ENCODE assay signal across 25 cellular contexts in the genomic region with DNA sequence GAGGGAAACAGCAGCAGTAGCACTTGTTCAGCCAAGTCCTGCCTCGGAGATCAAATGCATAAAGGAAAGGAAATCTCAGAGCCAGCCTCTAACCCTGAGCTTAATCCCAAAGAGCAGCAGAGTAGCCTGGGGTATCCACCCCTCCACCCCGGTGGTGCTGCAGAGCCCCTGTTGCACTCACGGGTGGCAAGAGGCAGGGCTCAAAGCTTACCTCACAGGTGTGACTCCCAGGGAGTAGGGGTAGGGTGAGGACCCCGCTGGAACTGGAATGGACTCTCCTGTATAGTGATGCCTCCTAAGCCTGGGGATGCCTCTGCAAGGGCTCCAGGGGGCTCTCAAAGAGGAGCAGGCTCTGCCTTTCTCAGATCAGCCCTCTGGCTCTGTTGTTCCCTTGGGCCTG.
A peak's percentile ranks its signal among the peaks of the same experiment; 100 is the strongest.
DNase-seq lines count a peak whose midpoint lies in the region; ATAC-seq, FAIRE-seq and TF ChIP-seq lines count a peak whose summit lies in the region.
"Had no signal": no experiment of that assay in that cellular context is flagged by ENCODE, and none has a peak within 500 bp of the region (broad histone marks: within the 10 kb centered on the region; RNA-seq: fewer than 3 reads in every experiment).

No MANE protein-coding gene starts in this region.

- no peak overlapping the region for H3K14ac ChIP-seq in H1 (ENCODE audit: insufficient read length)

- H2AFZ ChIP-seq in H1 (ENCODE audit: low read length): no peak overlapping the region

- no peaks in the 10 kb centered on the region for H3K23me2 ChIP-seq in H1 (ENCODE audit: low read depth, low read length)

- POLR2A ChIA-PET in H1 (lab: Charles Lee; ENCODE audit: partially characterized antibody): no interaction called here
- POLR2A ChIA-PET in CD8-positive, alpha-beta T cell (lab: Charles Lee): no interaction called here

- no peak overlapping the region for H2BK12ac ChIP-seq in H1 (ENCODE audit: low read depth, low read length)

- no peak overlapping the region for H3K4me3 Mint-ChIP-seq in CD8-positive, alpha-beta T cell
- H3K4me3 Mint-ChIP-seq: activated naive CD8-positive, alpha-beta T cell treated with anti-CD3 and anti-CD28 coated beads, Interleukin-2, amount 50 U/mL, for 24 hours; H9; memory B cell had no signal

- no peak for DNase-seq in left ventricle myocardium inferior
- no peak for DNase-seq in Right ventricle myocardium superior
- no peak for DNase-seq in H1 (ENCODE audit: low read depth in 1 of 2, low spot score in 2 of 2)
- DNase-seq in posterior vena cava (ENCODE audit: low spot score): peak; percentile 70
- DNase-seq in CD8-positive, alpha-beta T cell: no peak
- DNase-seq in NCI-H2196 treated with DMSO at 0.1 percent for 48 hours (lab: John Stamatoyannopoulos, UW; ENCODE audit: unreplicated experiment): no peak
- no peak for DNase-seq in HUDEP-2 (lab: John Stamatoyannopoulos, UW; ENCODE audit: unreplicated experiment in 76 of 76)
- no peak for DNase-seq in NCI-H1417 treated with DMSO at 0.1 percent for 48 hours (lab: John Stamatoyannopoulos, UW)
- DNase-seq: activated CD4-positive, alpha-beta T cell treated with anti-CD3 and anti-CD28 coated beads, Interleukin-2, amount 50 U/mL, for 4 hours; activated naive CD4-positive, alpha-beta T cell; activated naive CD8-positive, alpha-beta T cell treated with anti-CD3 and anti-CD28 coated beads, Interleukin-2, amount 50 U/mL, for 24 hours; dermis blood vessel endothelial cell; gastrocnemius medialis; H9; hypothalamus; KBM-7; NCI-H1092 treated with DMSO at 0.1 percent for 48 hours; NCI-H187; NCI-H526; NK-92 treated with Interleukin-12 subunit alpha and Interleukin-12 subunit beta, amount 100 ng/mL, for 24 hours; stimulated activated CD4-positive, alpha-beta T cell treated with anti-CD3 and anti-CD28 coated beads, Interleukin-4, amount 100 ng/mL, for 24 hours; T-helper 2 cell had no signal

- FAIRE-seq in H1 (lab: Jason Lieb, UNC): no peak
- FAIRE-seq: A549, GM12892 had no signal

- WGBS in H1 (ENCODE audit: extremely low coverage in 1 of 2, insufficient coverage in 1 of 2, insufficient read length in 1 of 2, insufficient replicate concordance in 2 of 2, low coverage in 1 of 2, low lambda C conversion rate in 2 of 2, missing lambda C conversion rate in 1 of 2), 2 experiments: 88% methylated on average over 4 of the region's 4 CpGs; no CpG with 5 or more reads in 1 of the 2 experiments

- no peak overlapping the region for H2AK5ac ChIP-seq in H1 (ENCODE audit: low read depth, low read length)

- no peaks in the 10 kb centered on the region for H3K27me3 Mint-ChIP-seq in CD8-positive, alpha-beta T cell (ENCODE audit: low read depth)
- H3K27me3 Mint-ChIP-seq: activated naive CD8-positive, alpha-beta T cell treated with anti-CD3 and anti-CD28 coated beads, Interleukin-2, amount 50 U/mL, for 24 hours had no signal

- no peak overlapping the region for H2BK20ac ChIP-seq in H1 (ENCODE audit: low read length)

- no peak overlapping the region for H3K18ac ChIP-seq in H1 (ENCODE audit: extremely low read depth, low read length)

- 0 out of 2 replicates have a peak overlapping the region, but pooled peaks have one; percentile 14 for H2BK15ac ChIP-seq in H1 (ENCODE audit: low read length)

- no peak for TF ChIP-seq EP300 in H1 (IDR thresholded peaks at IDR 0.05; ENCODE audit: borderline replicate concordance in 1 of 2, low read depth in 2 of 2, low read length in 2 of 2)

- TF ChIP-seq POLR2A in H1 (IDR thresholded peaks at IDR 0.05; ENCODE audit: control extremely low read depth in 1 of 2, low read depth in 2 of 2, low read length in 2 of 2): no peak

- H3K79me2 ChIP-seq in H1 (ENCODE audit: control insufficient read depth in 1 of 2, insufficient read depth in 2 of 2, low read length in 2 of 2): no peaks in the 10 kb centered on the region

- no peak overlapping the region for H2BK5ac ChIP-seq in H1 (ENCODE audit: low read depth, low read length)

- no peaks in the 10 kb centered on the region for H3K36me3 Mint-ChIP-seq in CD8-positive, alpha-beta T cell
- H3K36me3 Mint-ChIP-seq: memory B cell had no signal

- H3K23ac ChIP-seq in H1 (ENCODE audit: insufficient read length): no peak overlapping the region

- H3K9ac ChIP-seq in H1 (replicated peaks in 1 of 4; ENCODE audit: extremely low read depth in 1 of 4, low read depth in 3 of 4, low read length in 3 of 4): no peak overlapping the region

- H3K4me2 ChIP-seq in H1 (ENCODE audit: insufficient read depth in 1 of 2, low read depth in 2 of 2, low read length in 2 of 2): no peak overlapping the region
- H3K4me2 ChIP-seq: A549 had no signal

- H4K91ac ChIP-seq in H1 (replicated peaks; ENCODE audit: insufficient read length, low read length): no peak overlapping the region

- TF ChIP-seq CTCF in left ventricle myocardium inferior (IDR thresholded peaks at IDR 0.05; ENCODE audit: borderline replicate concordance): no peak
- no peak for TF ChIP-seq CTCF in H1 (IDR thresholded peaks at IDR 0.05; ENCODE audit: control extremely low read depth in 1 of 3, insufficient read depth in 1 of 3, low read depth in 1 of 3, low read length in 3 of 3)
- TF ChIP-seq CTCF in CD8-positive, alpha-beta T cell (IDR thresholded peaks at IDR 0.05): no peak

- intact Hi-C loops in left ventricle myocardium inferior (cut with micrococcal nuclease): no loop called here
- intact Hi-C loops in Right ventricle myocardium superior (cut with DNase I): no loop called here
- intact Hi-C loops in posterior vena cava (cut with DNase I): loop anchor here in 1 of 2 donors (10.0 kb wide), 1 partner anchor 199 kb away; no protein-coding TSS in a partner anchor
- intact Hi-C loops in CD8-positive, alpha-beta T cell (cut with DNase I, micrococcal nuclease): no loop called here

- TF ChIP-seq RAD21 in H1 (IDR thresholded peaks at IDR 0.05 in 1 of 2, conservative IDR thresholded peaks at IDR 0.05 in 1 of 2; ENCODE audit: low read depth in 2 of 2, low read length in 2 of 2): no peak

- H4K5ac ChIP-seq in H1 (ENCODE audit: insufficient read length, low read depth, low read length): no peak overlapping the region

- H3K79me1 ChIP-seq in H1 (ENCODE audit: low read depth, low read length): no peaks in the 10 kb centered on the region

- H3K4me1 ChIP-seq in left ventricle myocardium inferior (peaks cover 100% of the 10 kb centered on the region), H1 (replicated peaks in 1 of 4; ENCODE audit: control insufficient read depth in 3 of 4, insufficient read depth in 4 of 4, low read length in 3 of 4) (peaks cover 0 to 12% (median 3%) of the 10 kb centered on the region in 4 experiments; a peak in 6 of 7 replicates)
- H3K4me1 ChIP-seq in CD8-positive, alpha-beta T cell (ENCODE audit: insufficient read depth, low read length): peaks cover 10% of the 10 kb centered on the region
- H3K4me1 ChIP-seq: A549, gastrocnemius medialis had no signal

- CTCF ChIA-PET in H1 (lab: Charles Lee; ENCODE audit: partially characterized antibody): interaction anchor here (1.5 to 2.2 kb wide), 2 partner anchors 19 to 21 kb away, joined by 3 to 5 read pairs; no protein-coding TSS in a partner anchor
- CTCF ChIA-PET in CD8-positive, alpha-beta T cell (lab: Charles Lee): no interaction called here

- H3K4me3 ChIP-seq in left ventricle myocardium inferior: no peak overlapping the region
- no peak overlapping the region for H3K4me3 ChIP-seq in H1 (ENCODE audit: extremely low read depth in 1 of 4, insufficient read depth in 2 of 4, low read depth in 3 of 4, low read length in 4 of 4)
- H3K4me3 ChIP-seq in CD8-positive, alpha-beta T cell (ENCODE audit: low read depth, low read length): no peak overlapping the region
- H3K4me3 ChIP-seq: A549, gastrocnemius medialis had no signal

- H4K8ac ChIP-seq in H1 (ENCODE audit: extremely low read depth, insufficient read depth, low read length): no peak overlapping the region

- no peak for ATAC-seq in Right ventricle myocardium superior (ENCODE audit: poor library complexity)
- no peak for ATAC-seq in CD8-positive, alpha-beta T cell
- ATAC-seq: activated naive CD8-positive, alpha-beta T cell treated with anti-CD3 and anti-CD28 coated beads, Interleukin-2, amount 50 U/mL, for 24 hours; gastrocnemius medialis had no signal

- peaks cover 10% of the 10 kb centered on the region for H3K4me1 Mint-ChIP-seq in CD8-positive, alpha-beta T cell (ENCODE audit: low read depth)

- no peaks in the 10 kb centered on the region for H3K9me3 Mint-ChIP-seq in CD8-positive, alpha-beta T cell
- H3K9me3 Mint-ChIP-seq: activated naive CD8-positive, alpha-beta T cell treated with anti-CD3 and anti-CD28 coated beads, Interleukin-2, amount 50 U/mL, for 24 hours; H9; memory B cell had no signal

- H3K9me3 ChIP-seq in left ventricle myocardium inferior (replicated peaks): no peaks in the 10 kb centered on the region
- no peaks in the 10 kb centered on the region for H3K9me3 ChIP-seq in H1 (ENCODE audit: insufficient read depth in 2 of 2, low read depth in 1 of 2, low read length in 1 of 2)
- H3K9me3 ChIP-seq in CD8-positive, alpha-beta T cell (ENCODE audit: low read length): no peaks in the 10 kb centered on the region
- H3K9me3 ChIP-seq: A549, gastrocnemius medialis had no signal

- H3K36me3 ChIP-seq in left ventricle myocardium inferior (no peaks in the 10 kb centered on the region), H1 (ENCODE audit: control insufficient read depth in 2 of 4, insufficient read depth in 4 of 4, low read length in 3 of 4) (no peaks in the 10 kb centered on the region)
- H3K36me3 ChIP-seq in CD8-positive, alpha-beta T cell (ENCODE audit: insufficient read depth, low read length): no peaks in the 10 kb centered on the region
- H3K36me3 ChIP-seq: gastrocnemius medialis had no signal

- H3K4ac ChIP-seq in H1 (replicated peaks; ENCODE audit: insufficient read length, low read depth, low read length): no peak overlapping the region

- H3K27ac ChIP-seq in left ventricle myocardium inferior (replicated peaks) (peak overlapping the region; percentile 68), H1 (ENCODE audit: low read depth, low read length) (no peak overlapping the region)
- H3K27ac ChIP-seq in CD8-positive, alpha-beta T cell (ENCODE audit: low read depth, low read length): no peak overlapping the region
- H3K27ac ChIP-seq: A549 had no signal

- no peak overlapping the region for H3K56ac ChIP-seq in H1 (replicated peaks; ENCODE audit: insufficient read length, low read depth, low read length)

- H4K20me1 ChIP-seq in H1 (replicated peaks in 1 of 2; ENCODE audit: control insufficient read depth in 1 of 2, insufficient read depth in 2 of 2, low read length in 2 of 2): no peaks in the 10 kb centered on the region

- no peak overlapping the region for H3K27ac Mint-ChIP-seq in CD8-positive, alpha-beta T cell
- H3K27ac Mint-ChIP-seq: activated naive CD8-positive, alpha-beta T cell treated with anti-CD3 and anti-CD28 coated beads, Interleukin-2, amount 50 U/mL, for 24 hours; H9; memory B cell had no signal

- no peak overlapping the region for H2BK120ac ChIP-seq in H1 (replicated peaks; ENCODE audit: low read depth, low read length)

- H3K27me3 ChIP-seq in left ventricle myocardium inferior (ENCODE audit: low read depth) (no peaks in the 10 kb centered on the region), H1 (replicated peaks in 1 of 4; ENCODE audit: control insufficient read depth in 3 of 4, extremely low read depth in 1 of 4, insufficient read depth in 3 of 4, low read length in 3 of 4) (no peaks in the 10 kb centered on the region)
- no peaks in the 10 kb centered on the region for H3K27me3 ChIP-seq in CD8-positive, alpha-beta T cell (ENCODE audit: insufficient read depth, low read length)

TF ChIP-seq in H1, 55 proteins besides CTCF, POLR2A, EP300 and RAD21 (continues in another document):
- TF ChIP-seq TBP (IDR thresholded peaks at IDR 0.05; ENCODE audit: low read depth, low read length): no peak
